Comparison of ENCODE assay signal across 16 cellular contexts in the genomic region with DNA sequence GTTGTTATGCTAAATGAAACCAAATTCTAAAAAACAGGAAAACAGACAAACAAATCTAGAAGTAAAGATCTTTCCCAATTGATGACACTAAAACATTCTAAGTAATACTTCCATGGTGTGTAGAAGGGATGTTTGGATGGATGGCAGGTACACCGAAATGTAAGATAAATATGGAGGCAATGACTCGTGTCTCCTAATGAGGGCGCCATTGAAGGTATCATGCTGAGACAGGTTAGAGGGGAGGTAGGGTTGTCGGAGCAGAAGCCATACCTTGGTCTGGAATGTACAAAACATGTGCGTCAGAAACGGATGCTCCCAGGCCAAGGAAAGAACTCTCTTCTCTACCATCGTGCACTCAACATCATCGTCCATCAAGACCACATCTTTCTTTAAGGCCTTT.
DNase-seq lines count a peak whose midpoint lies in the region; ATAC-seq and TF ChIP-seq lines count a peak whose summit lies in the region.
"Had no signal": no experiment of that assay in that cellular context is flagged by ENCODE, and none has a peak within 500 bp of the region (broad histone marks: within the 10 kb centered on the region; RNA-seq: fewer than 3 reads in every experiment).

No MANE protein-coding gene starts in this region.

- H3K18ac ChIP-seq in H9 (ENCODE audit: insufficient read length, low read depth, low read length), result no peak overlapping the region

- H3K14ac ChIP-seq in H9 (ENCODE audit: insufficient read depth, low read length), result no peak overlapping the region

- H3K4me1 Mint-ChIP-seq in activated CD8-positive, alpha-beta T cell treated with anti-CD3 and anti-CD28 coated beads for 36 hours (ENCODE audit: low read depth), result peaks cover 61% of the 10 kb centered on the region
- peaks cover 56% of the 10 kb centered on the region for H3K4me1 Mint-ChIP-seq in activated CD8-positive, alpha-beta T cell treated with anti-CD3 and anti-CD28 coated beads, Interleukin-2, amount 10 ng/mL, durations not matched to agents 7 days and 5 days (ENCODE audit: low read depth)
- H3K4me1 Mint-ChIP-seq in H9 (peaks cover 0 to 5% of the 10 kb centered on the region in 2 experiments; a peak in 1 of 4 replicates), endodermal cell (no peaks in the 10 kb centered on the region)
- peaks cover 21 to 56% (median 50%) of the 10 kb centered on the region in 4 donors for H3K4me1 Mint-ChIP-seq in naive thymus-derived CD8-positive, alpha-beta T cell

- no peak overlapping the region for H2BK20ac ChIP-seq in H9 (ENCODE audit: low read depth, low read length, poor library complexity, severe bottlenecking)

- no peak overlapping the region for H3T11ph ChIP-seq in H9 (ENCODE audit: low read length)

- no peaks in the 10 kb centered on the region for H3K79me1 ChIP-seq in H9 (ENCODE audit: insufficient read depth, low read depth, low read length, poor library complexity, severe bottlenecking)

- peak overlapping the region; percentile 3 for H3K27ac Mint-ChIP-seq in activated CD8-positive, alpha-beta T cell treated with anti-CD3 and anti-CD28 coated beads for 36 hours
- H3K27ac Mint-ChIP-seq in activated CD8-positive, alpha-beta T cell treated with anti-CD3 and anti-CD28 coated beads, Interleukin-2, amount 10 ng/mL, durations not matched to agents 7 days and 5 days, result no peak overlapping the region
- H3K27ac Mint-ChIP-seq in H9 (no peak overlapping the region), endodermal cell (no peak overlapping the region)
- H3K27ac Mint-ChIP-seq in naive thymus-derived CD8-positive, alpha-beta T cell, result peak overlapping the region in 7 of 10 donors; percentile 2 to 57 (median 39)

- TF ChIP-seq POLR2A in upper lobe of left lung (IDR thresholded peaks at IDR 0.05), result no peak

- H2BK5ac ChIP-seq in H9 (ENCODE audit: insufficient read length, low read length), result no peak overlapping the region

- POLR2A ChIA-PET in activated CD8-positive, alpha-beta T cell treated with anti-CD3 and anti-CD28 coated beads for 36 hours (lab: Charles Lee), result no interaction called here
- POLR2A ChIA-PET in activated CD8-positive, alpha-beta T cell treated with anti-CD3 and anti-CD28 coated beads, Interleukin-2, amount 10 ng/mL, durations not matched to agents 7 days and 5 days (lab: Charles Lee), result no interaction called here
- POLR2A ChIA-PET in naive thymus-derived CD8-positive, alpha-beta T cell (lab: Charles Lee), result no interaction called here

- H3K23ac ChIP-seq in H9 (ENCODE audit: insufficient read length, low read depth, low read length), result no peak overlapping the region

- no peak overlapping the region for H4K91ac ChIP-seq in H9 (ENCODE audit: insufficient read length, low read depth, low read length)

- no peak overlapping the region for H3K4me3 Mint-ChIP-seq in activated CD8-positive, alpha-beta T cell treated with anti-CD3 and anti-CD28 coated beads for 36 hours
- H3K4me3 Mint-ChIP-seq in activated CD8-positive, alpha-beta T cell treated with anti-CD3 and anti-CD28 coated beads, Interleukin-2, amount 10 ng/mL, durations not matched to agents 7 days and 5 days, result no peak overlapping the region
- H3K4me3 Mint-ChIP-seq in H9, result no peak overlapping the region
- no peak overlapping the region for H3K4me3 Mint-ChIP-seq in endodermal cell
- H3K4me3 Mint-ChIP-seq in naive thymus-derived CD8-positive, alpha-beta T cell, result no peak overlapping the region

- H3K4me1 ChIP-seq in H9 (ENCODE audit: insufficient read depth, low read length), result no peaks in the 10 kb centered on the region
- H3K4me1 ChIP-seq in endodermal cell (ENCODE audit: control insufficient read depth, insufficient read depth, low read length), result no peaks in the 10 kb centered on the region
- H3K4me1 ChIP-seq in upper lobe of left lung, result no peaks in the 10 kb centered on the region
- H3K4me1 ChIP-seq: HAP-1 had no signal

- no peaks in the 10 kb centered on the region for H3K23me2 ChIP-seq in H9 (ENCODE audit: insufficient read length, low read depth, low read length, poor library complexity, severe bottlenecking)

- no peak for TF ChIP-seq CTCF in activated CD8-positive, alpha-beta T cell treated with anti-CD3 and anti-CD28 coated beads for 36 hours (IDR thresholded peaks at IDR 0.05)
- TF ChIP-seq CTCF in H9 (conservative IDR thresholded peaks at IDR 0.05) (peak; percentile 57), endodermal cell (conservative IDR thresholded peaks at IDR 0.05) (peak; percentile 58), upper lobe of left lung (IDR thresholded peaks at IDR 0.05) (no peak)

- H4K20me1 ChIP-seq in H9 (ENCODE audit: control insufficient read depth, insufficient read depth, insufficient read length), result no peaks in the 10 kb centered on the region
- H4K20me1 ChIP-seq: BLaER1 had no signal

- H3K9me3 Mint-ChIP-seq in activated CD8-positive, alpha-beta T cell treated with anti-CD3 and anti-CD28 coated beads for 36 hours, result peaks cover 3% of the 10 kb centered on the region
- H3K9me3 Mint-ChIP-seq in activated CD8-positive, alpha-beta T cell treated with anti-CD3 and anti-CD28 coated beads, Interleukin-2, amount 10 ng/mL, durations not matched to agents 7 days and 5 days (ENCODE audit: insufficient read depth), result peaks cover 5% of the 10 kb centered on the region
- H3K9me3 Mint-ChIP-seq in H9 (no peaks in the 10 kb centered on the region), endodermal cell (no peaks in the 10 kb centered on the region)
- H3K9me3 Mint-ChIP-seq in naive thymus-derived CD8-positive, alpha-beta T cell, result no peaks in the 10 kb centered on the region

- no peak overlapping the region for H4K8ac ChIP-seq in H9 (replicated peaks; ENCODE audit: insufficient read length, low read depth, low read length)

- H2BK15ac ChIP-seq in H9 (ENCODE audit: low read depth, low read length), result no peak overlapping the region

- intact Hi-C loops in activated CD8-positive, alpha-beta T cell treated with anti-CD3 and anti-CD28 coated beads for 36 hours (cut with micrococcal nuclease), result no loop called here

- H3K79me2 ChIP-seq in H9 (ENCODE audit: insufficient read depth, low read length), result no peaks in the 10 kb centered on the region

- H2BK12ac ChIP-seq in H9 (ENCODE audit: insufficient read length, low read depth, low read length), result no peak overlapping the region

- H3K56ac ChIP-seq in H9 (ENCODE audit: insufficient read length, low read depth, low read length), result no peak overlapping the region

- no peaks in the 10 kb centered on the region for H3K27me3 ChIP-seq in H9 (ENCODE audit: insufficient read depth, low read length)
- H3K27me3 ChIP-seq in endodermal cell (ENCODE audit: control insufficient read depth, insufficient read depth, low read length, poor library complexity, severe bottlenecking), result no peaks in the 10 kb centered on the region
- H3K27me3 ChIP-seq in upper lobe of left lung, result no peaks in the 10 kb centered on the region
- H3K27me3 ChIP-seq: BLaER1 had no signal

- H3K36me3 ChIP-seq in endodermal cell (ENCODE audit: control insufficient read depth, insufficient read depth, low read length), result peaks cover 82% of the 10 kb centered on the region
- H3K36me3 ChIP-seq in upper lobe of left lung, result no peaks in the 10 kb centered on the region
- H3K36me3 ChIP-seq: HAP-1, SJSA1 had no signal

- no peak overlapping the region for H2AFZ ChIP-seq in H9 (ENCODE audit: low read length)

- H4K5ac ChIP-seq in H9 (ENCODE audit: insufficient read length, low read depth, low read length), result no peak overlapping the region

- H3K36me3 Mint-ChIP-seq in activated CD8-positive, alpha-beta T cell treated with anti-CD3 and anti-CD28 coated beads for 36 hours (ENCODE audit: low read depth), result peaks cover 74% of the 10 kb centered on the region
- H3K36me3 Mint-ChIP-seq in activated CD8-positive, alpha-beta T cell treated with anti-CD3 and anti-CD28 coated beads, Interleukin-2, amount 10 ng/mL, durations not matched to agents 7 days and 5 days (ENCODE audit: low read depth), result peaks cover 89% of the 10 kb centered on the region
- H3K36me3 Mint-ChIP-seq in H9 (ENCODE audit: insufficient read depth in 1 of 3, low read depth in 3 of 3) (peaks cover 19 to 32% (median 26%) of the 10 kb centered on the region in 3 experiments), endodermal cell (ENCODE audit: low read depth) (peaks cover 56% of the 10 kb centered on the region)
- H3K36me3 Mint-ChIP-seq in naive thymus-derived CD8-positive, alpha-beta T cell, result peaks cover 25 to 87% (median 54%) of the 10 kb centered on the region in 3 donors

- ATAC-seq in activated CD8-positive, alpha-beta T cell treated with anti-CD3 and anti-CD28 coated beads for 36 hours, result no peak
- no peak for ATAC-seq in activated CD8-positive, alpha-beta T cell treated with anti-CD3 and anti-CD28 coated beads, Interleukin-2, amount 10 ng/mL, durations not matched to agents 7 days and 5 days
- ATAC-seq in naive thymus-derived CD8-positive, alpha-beta T cell, result no peak
- ATAC-seq in upper lobe of left lung (ENCODE audit: low FRiP score in 2 of 2), result no peak
- no peak for ATAC-seq in GM19328 (IDR thresholded peaks at IDR 0.05; ENCODE audit: unreplicated experiment)
- ATAC-seq: PC-3 had no signal

- DNase-seq in activated CD8-positive, alpha-beta T cell treated with anti-CD3 and anti-CD28 coated beads for 36 hours, result no peak
- no peak for DNase-seq in activated CD8-positive, alpha-beta T cell treated with anti-CD3 and anti-CD28 coated beads, Interleukin-2, amount 10 ng/mL, durations not matched to agents 7 days and 5 days
- DNase-seq in H9, result no peak
- no peak for DNase-seq in endodermal cell
- DNase-seq in naive thymus-derived CD8-positive, alpha-beta T cell, result peak in 2 of 10 donors; percentile 8 to 16
- no peak for DNase-seq in upper lobe of left lung
- DNase-seq in DMS79 treated with DMSO at 0.1 percent for 48 hours (lab: John Stamatoyannopoulos, UW), result no peak
- DNase-seq: NCI-H187 treated with DMSO at 0.1 percent for 48 hours, NCI-H2171 treated with DMSO at 0.1 percent for 48 hours, NCI-H748 treated with DMSO at 0.1 percent for 48 hours, PC-3 had no signal

- H3K9me3 ChIP-seq in H9 (ENCODE audit: control insufficient read depth, low read depth, low read length) (no peaks in the 10 kb centered on the region), endodermal cell (ENCODE audit: control insufficient read depth, low read length) (no peaks in the 10 kb centered on the region), upper lobe of left lung (no peaks in the 10 kb centered on the region)
- H3K9me3 ChIP-seq: HAP-1, SJSA1 had no signal

- H3K27ac ChIP-seq in H9 (ENCODE audit: insufficient read length, low read depth, low read length), result no peak overlapping the region
- H3K27ac ChIP-seq in endodermal cell (ENCODE audit: low read depth, low read length), result no peak overlapping the region
- H3K27ac ChIP-seq in upper lobe of left lung, result no peak overlapping the region
- H3K27ac ChIP-seq: BLaER1, RWPE1, SJSA1 had no signal

- no peaks in the 10 kb centered on the region for H3K27me3 Mint-ChIP-seq in activated CD8-positive, alpha-beta T cell treated with anti-CD3 and anti-CD28 coated beads for 36 hours
- H3K27me3 Mint-ChIP-seq in activated CD8-positive, alpha-beta T cell treated with anti-CD3 and anti-CD28 coated beads, Interleukin-2, amount 10 ng/mL, durations not matched to agents 7 days and 5 days (ENCODE audit: low read depth), result no peaks in the 10 kb centered on the region
- H3K27me3 Mint-ChIP-seq in H9 (ENCODE audit: low read depth), result no peaks in the 10 kb centered on the region
- no peaks in the 10 kb centered on the region for H3K27me3 Mint-ChIP-seq in endodermal cell (ENCODE audit: insufficient read depth)
- no peaks in the 10 kb centered on the region for H3K27me3 Mint-ChIP-seq in naive thymus-derived CD8-positive, alpha-beta T cell

- CTCF ChIA-PET in activated CD8-positive, alpha-beta T cell treated with anti-CD3 and anti-CD28 coated beads for 36 hours (lab: Charles Lee), result no interaction called here
- CTCF ChIA-PET in activated CD8-positive, alpha-beta T cell treated with anti-CD3 and anti-CD28 coated beads, Interleukin-2, amount 10 ng/mL, durations not matched to agents 7 days and 5 days (lab: Charles Lee), result no interaction called here

- no peak overlapping the region for H2BK120ac ChIP-seq in H9 (ENCODE audit: low read depth, low read length, poor library complexity, severe bottlenecking)

- WGBS in H9 (ENCODE audit: extremely low coverage, insufficient read length, low lambda C conversion rate), result no CpG with 5 or more reads among the region's 8 CpGs
- 96 to 97% methylated on average over 7 to 8 of the region's 8 CpGs for WGBS in endodermal cell (ENCODE audit: insufficient coverage in 1 of 2, insufficient read length in 1 of 2), 2 experiments
- WGBS in upper lobe of left lung, 2 donors, result 92 to 96% methylated on average over 8 of the region's 8 CpGs

- no peak overlapping the region for H3K4ac ChIP-seq in H9 (ENCODE audit: low read depth, low read length)

- H3K4me3 ChIP-seq in endodermal cell (ENCODE audit: low read length) (no peak overlapping the region), upper lobe of left lung (no peak overlapping the region)
- H3K4me3 ChIP-seq: BLaER1, HAP-1, SJSA1 had no signal

- H2AK5ac ChIP-seq in H9 (ENCODE audit: insufficient read length, low read length), result no peak overlapping the region

- H3K9ac ChIP-seq in H9 (ENCODE audit: extremely low read depth, insufficient read length, low read length), result no peak overlapping the region
- H3K9ac ChIP-seq in endodermal cell (ENCODE audit: extremely low read depth, low read length, poor library complexity, severe bottlenecking), result no peak overlapping the region
- H3K9ac ChIP-seq: BLaER1 had no signal

- TF ChIP-seq EP300 in upper lobe of left lung (IDR thresholded peaks at IDR 0.05), result no peak

- H3K4me2 ChIP-seq in H9 (ENCODE audit: insufficient read depth, insufficient read length, low read length), result no peak overlapping the region
- H3K4me2 ChIP-seq: BLaER1 had no signal

Comparison
In these comparisons a context has a peak if more than half of its experiments do, and no peak if none do; other contexts are left out.
1. H3K27ac Mint-ChIP-seq: peak in activated CD8-positive, alpha-beta T cell treated with anti-CD3 and anti-CD28 coated beads for 36 hours (single experiment) and naive thymus-derived CD8-positive, alpha-beta T cell (7 of 10); none in activated CD8-positive, alpha-beta T cell treated with anti-CD3 and anti-CD28 coated beads, Interleukin-2, amount 10 ng/mL, durations not matched to agents 7 days and 5 days (single experiment), H9 (0 of 3) and endodermal cell (single experiment).
2. CTCF ChIP-seq: peak in H9 (single experiment) and endodermal cell (single experiment); none in activated CD8-positive, alpha-beta T cell treated with anti-CD3 and anti-CD28 coated beads for 36 hours (single experiment) and upper lobe of left lung (0 of 6).